In the genomic region with DNA sequence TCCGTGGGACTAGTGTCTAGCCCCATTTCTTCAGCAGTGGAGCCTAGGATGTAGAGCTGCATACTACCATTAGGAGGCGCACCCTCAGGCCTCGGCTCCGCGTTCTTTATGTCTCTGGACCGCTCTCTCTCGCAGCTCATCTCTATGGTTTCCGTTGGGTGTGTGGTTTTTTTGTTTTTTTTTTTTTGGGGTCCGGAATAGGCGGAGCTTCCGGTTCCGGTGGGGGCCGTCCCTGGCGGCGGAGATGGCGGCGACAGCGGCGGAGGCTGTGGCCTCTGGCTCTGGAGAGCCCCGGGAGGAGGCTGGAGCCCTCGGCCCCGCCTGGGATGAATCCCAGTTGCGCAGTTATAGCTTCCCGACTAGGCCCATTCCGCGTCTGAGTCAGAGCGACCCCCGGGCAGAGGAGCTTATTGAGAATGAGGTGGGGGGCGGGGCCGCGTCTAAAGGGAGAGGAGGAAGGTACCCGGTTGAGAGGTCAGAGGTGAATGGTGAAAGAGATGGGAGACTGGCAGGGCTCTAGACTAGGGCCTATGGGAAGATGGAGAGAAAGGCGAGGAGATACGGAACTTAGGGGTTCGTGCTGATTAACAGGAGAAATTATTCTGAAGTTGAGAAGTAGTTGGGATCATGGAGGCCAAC, we compare ENCODE assay signal across 8 cellular contexts. TPM values are rescaled to one million over a fixed set of nuclear protein-coding genes. Genes with fewer than 3 reads are reported as not detected.
DNase-seq lines count a peak whose midpoint lies in the region; ATAC-seq, FAIRE-seq and TF ChIP-seq lines count a peak whose summit lies in the region.

TSS of gene HIF1AN (plus strand) at position 229 of the 639 bp plus-strand sequence. CDS start at position 245, 16 bp downstream.

- H3K9me3 Mint-ChIP-seq in immature natural killer cell = no peaks in the 10 kb centered on the region

- no peaks in the 10 kb centered on the region for H3K9me3 ChIP-seq in WERI-Rb-1 (ENCODE audit: severe bottlenecking)

- peaks cover 5 to 15% of the 10 kb centered on the region in 2 donors for H3K4me1 Mint-ChIP-seq in immature natural killer cell

- H3K36me3 ChIP-seq in WERI-Rb-1 = peaks cover 31% of the 10 kb centered on the region
- H3K36me3 ChIP-seq in bronchial epithelial cell (ENCODE audit: control insufficient read depth, insufficient read depth, low read length) = peaks cover 11% of the 10 kb centered on the region

- DNase-seq in AG08395 (ENCODE audit: low spot score) (peak; percentile 98), NCI-H2196 (lab: John Stamatoyannopoulos, UW; ENCODE audit: unreplicated experiment) (peak; percentile 81), WERI-Rb-1 (peak; percentile 94), bronchial epithelial cell (ENCODE audit: low read depth) (peak; percentile 86), immature natural killer cell (peak; percentile 89 to 95 (median 92)), smooth muscle cell of the brain vasculature (ENCODE audit: low read depth, low spot score) (peak; percentile 92)

- ATAC-seq in GM18870 (IDR thresholded peaks at IDR 0.05; ENCODE audit: unreplicated experiment) (peak; percentile 94), HG03135 (IDR thresholded peaks at IDR 0.05; ENCODE audit: unreplicated experiment) (peak; percentile 92)

- peak; percentile 81 for FAIRE-seq in bronchial epithelial cell (lab: Jason Lieb, UNC)

- H3K4me3 Mint-ChIP-seq in immature natural killer cell = no peak within 1 kb of the TSS

- peak within 1 kb of the TSS; percentile 68 for H3K27ac ChIP-seq in WERI-Rb-1

- H3K27me3 ChIP-seq in WERI-Rb-1 (ENCODE audit: insufficient read depth, low read depth, severe bottlenecking) (no peaks in the 10 kb centered on the region), bronchial epithelial cell (ENCODE audit: control insufficient read depth, insufficient read depth, low read length) (no peaks in the 10 kb centered on the region)

- TF ChIP-seq CTCF in WERI-Rb-1 (IDR thresholded peaks at IDR 0.05; ENCODE audit: low read depth, low read length) (peak; percentile 93), bronchial epithelial cell (IDR thresholded peaks at IDR 0.05; ENCODE audit: insufficient read depth, low read length, severe bottlenecking) (peak; percentile 94)

- H3K36me3 Mint-ChIP-seq in immature natural killer cell = peaks cover 0 to 19% (median 4%) of the 10 kb centered on the region in 3 donors

- H3K27me3 Mint-ChIP-seq in immature natural killer cell (ENCODE audit: low read depth in 3 of 3) = peaks cover 0 to 12% (median 3%) of the 10 kb centered on the region in 3 donors

- H3K4me3 ChIP-seq in WERI-Rb-1 (ENCODE audit: low read depth, low read length) = peak within 1 kb of the TSS; percentile 79
- peak within 1 kb of the TSS; percentile 57 for H3K4me3 ChIP-seq in bronchial epithelial cell (ENCODE audit: low read depth, low read length)

- peak within 1 kb of the TSS in 1 of 6 donors; percentile 26 for H3K27ac Mint-ChIP-seq in immature natural killer cell

RNA-seq across cellular contexts. Expression of gene HIF1AN, which starts in this region (rescaled TPM):
- total RNA-seq in bronchial epithelial cell = 9.0 and 10.8 TPM in 2 replicates
- polyA plus RNA-seq in immature natural killer cell = 10 to 100 TPM; 26.0 to 41.2 (median 33.3) TPM

Comparison
In these comparisons a context has a peak if more than half of its experiments do, and no peak if none do; other contexts are left out.
1. Peak in every context shown above with its lines: DNase-seq, ATAC-seq, H3K4me3 ChIP-seq and H3K27ac ChIP-seq.